ENCODE assay signal across 11 cellular contexts in genomic region chr1:117695796-117696505, GRCh38.
A peak's percentile ranks its signal among the peaks of the same experiment; 100 is the strongest.
DNase-seq lines count a peak whose midpoint lies in the region; ATAC-seq, FAIRE-seq and TF ChIP-seq lines count a peak whose summit lies in the region.
"Had no signal": no experiment of that assay in that cellular context is flagged by ENCODE, and none has a peak within 500 bp of the region (broad histone marks: within the 10 kb centered on the region; RNA-seq: fewer than 3 reads in every experiment).

No MANE protein-coding gene starts in this region.

- H3K36me3 ChIP-seq in kidney (ENCODE audit: control insufficient read depth in 1 of 2, insufficient read depth in 2 of 2, low read length in 2 of 2) (no peaks in the 10 kb centered on the region), smooth muscle cell (ENCODE audit: low read depth) (no peaks in the 10 kb centered on the region)

- peak overlapping the region; percentile 67 for H2AFZ ChIP-seq in smooth muscle cell (ENCODE audit: low read depth)

- FAIRE-seq in kidney (lab: Jason Lieb, UNC), result no peak

- no peaks in the 10 kb centered on the region for H3K27me3 ChIP-seq in smooth muscle cell (ENCODE audit: low read depth)

- TF ChIP-seq CTCF in choroid plexus epithelial cell (conservative IDR thresholded peaks at IDR 0.05; ENCODE audit: low read depth, low read length) (no peak), kidney (IDR thresholded peaks at IDR 0.05; ENCODE audit: borderline replicate concordance, extremely low read depth, insufficient read depth) (no peak), smooth muscle cell (IDR thresholded peaks at IDR 0.05; ENCODE audit: borderline replicate concordance, insufficient read depth, poor library complexity, severe bottlenecking) (no peak)

- no peak overlapping the region for H3K4me3 ChIP-seq in choroid plexus epithelial cell (ENCODE audit: low read depth, low read length)
- no peak overlapping the region for H3K4me3 ChIP-seq in kidney (ENCODE audit: low read length in 2 of 2)
- peak overlapping the region; percentile 27 for H3K4me3 ChIP-seq in smooth muscle cell

- H3K27ac ChIP-seq in kidney (ENCODE audit: low read depth in 2 of 2, low read length in 2 of 2) (peak overlapping the region; percentile 7 to 85), smooth muscle cell (ENCODE audit: low read depth) (peak overlapping the region; percentile 98)

- no peaks in the 10 kb centered on the region for H4K20me1 ChIP-seq in smooth muscle cell (ENCODE audit: low read depth)

- H3K9ac ChIP-seq in kidney (ENCODE audit: low read length in 2 of 2), result no peak overlapping the region
- H3K9ac ChIP-seq in smooth muscle cell (ENCODE audit: low read depth), result peak overlapping the region; percentile 90

- peak overlapping the region; percentile 82 for H3K4me2 ChIP-seq in smooth muscle cell

- 11% methylated on average over 9 of the region's 9 CpGs for WGBS in smooth muscle cell (ENCODE audit: low lambda C conversion rate)

- DNase-seq in H4 (ENCODE audit: low spot score), result peak; percentile 41
- DNase-seq in choroid plexus epithelial cell (ENCODE audit: low read depth), result peak; percentile 80
- DNase-seq in kidney, result no peak
- DNase-seq in smooth muscle cell (lab: John Stamatoyannopoulos, UW; ENCODE audit: unreplicated experiment), result peak; percentile 44
- DNase-seq: DMS79 treated with DMSO at 0.1 percent for 48 hours; glutamatergic neuron; stimulated activated CD4-positive, alpha-beta T cell treated with anti-CD3 and anti-CD28 coated beads, Interleukin-12 subunit alpha, Interleukin-12 subunit beta, amount 100 ng/mL, for 4 hours had no signal

- H3K9me3 ChIP-seq in kidney (ENCODE audit: control insufficient read depth in 1 of 2, low read length in 2 of 2) (no peaks in the 10 kb centered on the region), smooth muscle cell (replicated peaks; ENCODE audit: low read depth) (no peaks in the 10 kb centered on the region)

- H3F3A ChIP-seq in smooth muscle cell (ENCODE audit: low read depth), result peaks cover 41% of the 10 kb centered on the region

- intact Hi-C loops in kidney (cut with DNase I), result no loop called here

- no peaks in the 10 kb centered on the region for H3K79me2 ChIP-seq in smooth muscle cell (ENCODE audit: low read depth)

- H3K4me1 ChIP-seq in kidney (ENCODE audit: control insufficient read depth in 1 of 2, insufficient read depth in 1 of 2, low read depth in 1 of 2, low read length in 2 of 2), result peaks cover 0 to 3% of the 10 kb centered on the region in 2 donors
- peaks cover 8% of the 10 kb centered on the region for H3K4me1 ChIP-seq in smooth muscle cell (ENCODE audit: low read depth)

- ATAC-seq in GM19467 (IDR thresholded peaks at IDR 0.05; ENCODE audit: unreplicated experiment) (no peak), HG02571 (IDR thresholded peaks at IDR 0.05; ENCODE audit: unreplicated experiment) (no peak), HG03520 (IDR thresholded peaks at IDR 0.05; ENCODE audit: unreplicated experiment) (no peak), HG02588 (IDR thresholded peaks at IDR 0.05; ENCODE audit: unreplicated experiment) (no peak)
